In genomic region chr13:42155251-42155650, GRCh38 we compare ENCODE assay signal across 7 cellular contexts.
"Had no signal": no experiment of that assay in that cellular context is flagged by ENCODE, and none has a peak within 500 bp of the region (broad histone marks: within the 10 kb centered on the region; RNA-seq: fewer than 3 reads in every experiment).

No MANE protein-coding gene starts in this region.

- H3K27ac ChIP-seq: GM23248 had no signal

- DNase-seq: GM23248, GOT3, H7, HCEC 1CT, IMR-90 had no signal

- H3K4me3 ChIP-seq: GM23248, K562 had no signal

- FAIRE-seq: HTR-8/SVneo, K562 had no signal
